Comparison of ENCODE assay signal across 29 cellular contexts in genomic region chr5:80389575-80389974, GRCh38. TPM values are rescaled to one million over a fixed set of nuclear protein-coding genes. Genes with fewer than 3 reads are reported as not detected.
DNase-seq lines count a peak whose midpoint lies in the region; ATAC-seq, FAIRE-seq and TF ChIP-seq lines count a peak whose summit lies in the region.
"Had no signal": no experiment of that assay in that cellular context is flagged by ENCODE, and none has a peak within 500 bp of the region (broad histone marks: within the 10 kb centered on the region; RNA-seq: fewer than 3 reads in every experiment).

No MANE protein-coding gene starts in this region.

- H3K4me2 ChIP-seq in astrocyte (ENCODE audit: low read length): no peak overlapping the region
- H3K4me2 ChIP-seq in neural progenitor cell: no peak overlapping the region
- H3K4me2 ChIP-seq: PC-9 had no signal

- H3K9me3 ChIP-seq in astrocyte (ENCODE audit: insufficient read depth, low read depth, low read length) (no peaks in the 10 kb centered on the region), neural progenitor cell (ENCODE audit: low read depth) (no peaks in the 10 kb centered on the region), transverse colon (no peaks in the 10 kb centered on the region)
- H3K9me3 ChIP-seq: adrenal gland, body of pancreas, gastrocnemius medialis had no signal

- H3F3A ChIP-seq in neural progenitor cell (ENCODE audit: low read depth): no peaks in the 10 kb centered on the region

- no peak for DNase-seq in astrocyte (ENCODE audit: low read depth)
- peak; percentile 39 for DNase-seq in left ventricle myocardium superior
- DNase-seq in neural progenitor cell (ENCODE audit: low spot score): no peak
- DNase-seq in transverse colon: peak; percentile 19
- DNase-seq in caudate nucleus (lab: John Stamatoyannopoulos, UW): no peak
- no peak for DNase-seq in kidney tubule cell (ENCODE audit: low spot score)
- DNase-seq: activated CD4-positive, alpha-beta memory T cell treated with anti-CD3 and anti-CD28 coated beads, Interleukin-2, amount 10 ng/mL, durations not matched to agents 7 days and 5 days; activated CD4-positive, CD25-positive, alpha-beta regulatory T cell treated with anti-CD3 and anti-CD28 coated beads, Interleukin-2, amount 50 U/mL, for 72 hours; activated CD8-positive, alpha-beta memory T cell treated with anti-CD3 and anti-CD28 coated beads, Interleukin-2, amount 50 U/mL, for 4 hours; activated naive CD4-positive, alpha-beta T cell treated with anti-CD3 and anti-CD28 coated beads, Interleukin-2, amount 10 ng/mL, durations not matched to agents 7 days and 5 days; body of pancreas; cerebellar nuclear complex; DMS79 treated with DMSO at 0.1 percent for 48 hours; GDM1; hippocampal formation; Kasumi-1; mesenchymal stem cell; NCI-H1436; NCI-H345; NCI-H69; PC-9; SHP77 treated with DMSO at 0.1 percent for 48 hours; stimulated activated naive CD8-positive, alpha-beta T cell treated with anti-CD3 and anti-CD28 coated beads, Interleukin-15, Interleukin-2, amounts not matched to agents 100 U/mL and 50 U/mL, for 24 hours; T-helper 2 cell had no signal

- H3K36me3 ChIP-seq in astrocyte (ENCODE audit: insufficient read depth, low read length) (no peaks in the 10 kb centered on the region), neural progenitor cell (no peaks in the 10 kb centered on the region), transverse colon (no peaks in the 10 kb centered on the region)
- H3K36me3 ChIP-seq: adrenal gland, gastrocnemius medialis had no signal

- H3K27me3 Mint-ChIP-seq in astrocyte (ENCODE audit: low read depth, unreplicated experiment) (peaks cover 3% of the 10 kb centered on the region), neural progenitor cell (ENCODE audit: insufficient read depth, low read depth) (peaks cover 5% of the 10 kb centered on the region)

- TF ChIP-seq CTCF in astrocyte (IDR thresholded peaks at IDR 0.05; ENCODE audit: insufficient read depth, low read depth, low read length) (no peak), neural progenitor cell (IDR thresholded peaks at IDR 0.05) (no peak), transverse colon (IDR thresholded peaks at IDR 0.05) (no peak)

- H3K27me3 ChIP-seq in astrocyte (ENCODE audit: insufficient read depth, low read length): no peaks in the 10 kb centered on the region
- no peaks in the 10 kb centered on the region for H3K27me3 ChIP-seq in neural progenitor cell
- no peaks in the 10 kb centered on the region for H3K27me3 ChIP-seq in transverse colon
- H3K27me3 ChIP-seq: adrenal gland, body of pancreas, gastrocnemius medialis had no signal

- H3K4me1 Mint-ChIP-seq in astrocyte (ENCODE audit: low read depth, unreplicated experiment) (no peaks in the 10 kb centered on the region), neural progenitor cell (peaks cover 4% of the 10 kb centered on the region)

- H4K20me1 ChIP-seq in astrocyte (ENCODE audit: insufficient read depth, low read length) (no peaks in the 10 kb centered on the region), neural progenitor cell (ENCODE audit: low read depth) (no peaks in the 10 kb centered on the region)

- no peak for TF ChIP-seq EP300 in transverse colon (IDR thresholded peaks at IDR 0.05; ENCODE audit: low read depth)

- TF ChIP-seq POLR2A in transverse colon (IDR thresholded peaks at IDR 0.05): no peak

- WGBS in transverse colon (ENCODE audit: low coverage in 1 of 2), 2 donors: 63 to 75% methylated on average over 9 of the region's 9 CpGs

- H3K4me3 ChIP-seq in astrocyte (ENCODE audit: insufficient read depth, low read depth, low read length): no peak overlapping the region
- H3K4me3 ChIP-seq in neural progenitor cell: no peak overlapping the region
- no peak overlapping the region for H3K4me3 ChIP-seq in transverse colon
- H3K4me3 ChIP-seq: adrenal gland, body of pancreas, gastrocnemius medialis, PC-9 had no signal

- peaks cover 4% of the 10 kb centered on the region for H3K9me3 Mint-ChIP-seq in astrocyte (ENCODE audit: unreplicated experiment)
- peaks cover 9% of the 10 kb centered on the region for H3K9me3 Mint-ChIP-seq in neural progenitor cell
- H3K9me3 Mint-ChIP-seq: activated CD4-positive, alpha-beta memory T cell treated with anti-CD3 and anti-CD28 coated beads, Interleukin-2, amount 10 ng/mL, durations not matched to agents 7 days and 5 days; activated naive CD4-positive, alpha-beta T cell treated with anti-CD3 and anti-CD28 coated beads, Interleukin-2, amount 10 ng/mL, durations not matched to agents 7 days and 5 days had no signal

- H3K36me3 Mint-ChIP-seq in astrocyte (ENCODE audit: low read depth, unreplicated experiment) (no peaks in the 10 kb centered on the region), neural progenitor cell (no peaks in the 10 kb centered on the region)
- H3K36me3 Mint-ChIP-seq: activated naive CD4-positive, alpha-beta T cell treated with anti-CD3 and anti-CD28 coated beads, Interleukin-2, amount 10 ng/mL, durations not matched to agents 7 days and 5 days had no signal

- no peaks in the 10 kb centered on the region for H3K79me2 ChIP-seq in astrocyte (ENCODE audit: insufficient read depth, low read length)
- no peaks in the 10 kb centered on the region for H3K79me2 ChIP-seq in neural progenitor cell (ENCODE audit: low read depth)

- H3K27ac ChIP-seq in astrocyte (ENCODE audit: low read depth, low read length) (no peak overlapping the region), neural progenitor cell (no peak overlapping the region), transverse colon (no peak overlapping the region), caudate nucleus (ENCODE audit: low read depth, low read length) (no peak overlapping the region)
- H3K27ac ChIP-seq: adrenal gland, body of pancreas, gastrocnemius medialis, PC-9 had no signal

- H3K4me3 Mint-ChIP-seq in astrocyte (ENCODE audit: unreplicated experiment) (no peak overlapping the region), neural progenitor cell (no peak overlapping the region)
- H3K4me3 Mint-ChIP-seq: activated CD4-positive, alpha-beta memory T cell treated with anti-CD3 and anti-CD28 coated beads, Interleukin-2, amount 10 ng/mL, durations not matched to agents 7 days and 5 days; activated naive CD4-positive, alpha-beta T cell treated with anti-CD3 and anti-CD28 coated beads, Interleukin-2, amount 10 ng/mL, durations not matched to agents 7 days and 5 days had no signal

- intact Hi-C loops in left ventricle myocardium superior (cut with micrococcal nuclease) (no loop called here), transverse colon (cut with DNase I; ENCODE audit: low total_unique reads) (no loop called here)

- H3K4me1 ChIP-seq in astrocyte (ENCODE audit: insufficient read depth, low read length): no peaks in the 10 kb centered on the region
- no peaks in the 10 kb centered on the region for H3K4me1 ChIP-seq in neural progenitor cell
- H3K4me1 ChIP-seq in transverse colon: no peaks in the 10 kb centered on the region
- H3K4me1 ChIP-seq: adrenal gland, body of pancreas, gastrocnemius medialis had no signal

- ATAC-seq in left ventricle myocardium superior (no peak), GM18873 (IDR thresholded peaks at IDR 0.05; ENCODE audit: low FRiP score, unreplicated experiment) (no peak)
- ATAC-seq: body of pancreas; gastrocnemius medialis; HCT116; stimulated activated naive CD8-positive, alpha-beta T cell treated with anti-CD3 and anti-CD28 coated beads, Interleukin-15, Interleukin-2, amounts not matched to agents 100 U/mL and 50 U/mL, for 24 hours had no signal

- FAIRE-seq in astrocyte (lab: Jason Lieb, UNC): peak; percentile 23
- FAIRE-seq: endothelial cell of umbilical vein had no signal

- H3K9ac ChIP-seq in astrocyte (ENCODE audit: low read length) (no peak overlapping the region), neural progenitor cell (no peak overlapping the region)

- H2AFZ ChIP-seq in astrocyte (ENCODE audit: low read depth, low read length) (no peak overlapping the region), neural progenitor cell (replicated peaks) (peak overlapping the region; percentile 57)
- H2AFZ ChIP-seq: PC-9 had no signal

- in situ Hi-C loops in transverse colon (cut with MboI; ENCODE audit: low pct_ligation_motif_present in 1 of 4, low pct_unique_long_range_greater_than_20kb in 1 of 4, low sequenced_read_pairs in 3 of 4): no loop called here

- H3K27ac Mint-ChIP-seq in astrocyte (ENCODE audit: unreplicated experiment) (no peak overlapping the region), neural progenitor cell (no peak overlapping the region)
- H3K27ac Mint-ChIP-seq: activated CD4-positive, alpha-beta memory T cell treated with anti-CD3 and anti-CD28 coated beads, Interleukin-2, amount 10 ng/mL, durations not matched to agents 7 days and 5 days; activated naive CD4-positive, alpha-beta T cell treated with anti-CD3 and anti-CD28 coated beads, Interleukin-2, amount 10 ng/mL, durations not matched to agents 7 days and 5 days had no signal

RNA-seq across cellular contexts. Expression of gene ZFYVE16, which starts 18.3 kb away (rescaled TPM):
- total RNA-seq in astrocyte: 48.5 and 48.8 TPM in 2 replicates
- total RNA-seq in left ventricle myocardium superior: 30.5 TPM
- 58.1 and 113 TPM in 2 replicates for total RNA-seq in neural progenitor cell (ENCODE audit: low replicate concordance)
- 10 to 100 TPM; 24.3 to 64.0 (median 34.0) TPM for total RNA-seq in transverse colon

Comparison
In these comparisons a context has a peak if more than half of its experiments do, and no peak if none do; other contexts are left out.
1. DNase-seq: peak in left ventricle myocardium superior (single experiment) and transverse colon (single experiment); none in astrocyte (single experiment), neural progenitor cell (single experiment), caudate nucleus (0 of 61) and kidney tubule cell (single experiment).